Comparison of ENCODE assay signal across 1 cellular context in genomic region chr5:14292766-14293165, GRCh38.
TF ChIP-seq lines count a peak whose summit lies in the region.

No MANE protein-coding gene starts in this region.

TF ChIP-seq in GM23338, 12 proteins besides CTCF, POLR2A, EP300 and RAD21:
- TF ChIP-seq NANOG (IDR thresholded peaks at IDR 0.05; ENCODE audit: borderline replicate concordance) (no peak), REST (IDR thresholded peaks at IDR 0.05; ENCODE audit: unreplicated experiment) (no peak), STAT1 (IDR thresholded peaks at IDR 0.05; ENCODE audit: unreplicated experiment) (no peak), POLR2AphosphoS5 (IDR thresholded peaks at IDR 0.05; ENCODE audit: low read depth) (no peak), JUNB (IDR thresholded peaks at IDR 0.05; ENCODE audit: unreplicated experiment) (no peak)
